In the genomic region with DNA sequence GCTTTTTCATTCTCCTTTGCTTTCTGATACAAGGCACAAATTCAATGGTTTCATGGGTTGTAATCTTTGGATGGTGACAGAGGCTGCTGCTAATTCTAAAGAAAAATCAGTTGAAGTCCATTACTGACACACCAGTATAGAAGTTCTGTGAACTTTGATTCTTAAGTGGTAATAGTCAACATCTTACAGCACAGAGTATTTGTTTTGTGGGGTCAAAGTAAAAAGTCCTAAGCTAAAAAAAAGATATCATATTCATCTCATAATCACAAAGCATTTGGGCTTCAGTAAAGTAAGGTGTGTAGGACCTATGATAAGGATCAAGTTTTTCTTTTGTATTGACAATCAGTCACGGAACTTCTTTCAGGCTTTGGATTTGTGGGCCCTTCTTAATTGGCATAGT, we compare ENCODE assay signal across 10 cellular contexts. TPM values are rescaled to one million over a fixed set of nuclear protein-coding genes. Genes with fewer than 3 reads are reported as not detected.
DNase-seq lines count a peak whose midpoint lies in the region; ATAC-seq, FAIRE-seq and TF ChIP-seq lines count a peak whose summit lies in the region.
"Had no signal": no experiment of that assay in that cellular context is flagged by ENCODE, and none has a peak within 500 bp of the region (broad histone marks: within the 10 kb centered on the region; RNA-seq: fewer than 3 reads in every experiment).

No MANE protein-coding gene starts in this region.

- CTCF ChIA-PET in activated CD8-positive, alpha-beta T cell treated with anti-CD3 and anti-CD28 coated beads for 36 hours (lab: Charles Lee), result interaction anchor here (1.4 to 2.6 kb wide), 3 partner anchors 10 to 266 kb away, joined by 4 to 11 read pairs (median 7); a partner anchor contains a TSS

- peak overlapping the region; percentile 94 for H3K27ac Mint-ChIP-seq in T-helper 2 cell treated with Interferon-gamma antibody and Interleukin-4, amounts not matched to agents 5 μg/mL and 100 μg/mL, for 36 hours
- H3K27ac Mint-ChIP-seq in activated CD8-positive, alpha-beta T cell treated with anti-CD3 and anti-CD28 coated beads for 36 hours, result peak overlapping the region; percentile 94
- peak overlapping the region; percentile 98 for H3K27ac Mint-ChIP-seq in stimulated activated naive CD8-positive, alpha-beta T cell treated with anti-CD3 and anti-CD28 coated beads, Interleukin-15, amount 100 ng/mL, for 72 hours

- H3K27me3 Mint-ChIP-seq in T-helper 2 cell treated with Interferon-gamma antibody and Interleukin-4, amounts not matched to agents 5 μg/mL and 100 μg/mL, for 36 hours (ENCODE audit: low read depth), result peaks cover 4% of the 10 kb centered on the region
- H3K27me3 Mint-ChIP-seq in activated CD8-positive, alpha-beta T cell treated with anti-CD3 and anti-CD28 coated beads for 36 hours, result no peaks in the 10 kb centered on the region
- no peaks in the 10 kb centered on the region for H3K27me3 Mint-ChIP-seq in stimulated activated naive CD8-positive, alpha-beta T cell treated with anti-CD3 and anti-CD28 coated beads, Interleukin-15, amount 100 ng/mL, for 72 hours

- H3K4me1 ChIP-seq in kidney (ENCODE audit: control insufficient read depth in 1 of 2, insufficient read depth in 1 of 2, low read depth in 1 of 2, low read length in 2 of 2), result peaks cover 5 to 13% of the 10 kb centered on the region in 2 donors

- no peak for ATAC-seq in activated CD8-positive, alpha-beta T cell treated with anti-CD3 and anti-CD28 coated beads for 36 hours
- no peak for ATAC-seq in stimulated activated naive CD8-positive, alpha-beta T cell treated with anti-CD3 and anti-CD28 coated beads, Interleukin-15, amount 100 ng/mL, for 72 hours
- ATAC-seq in HG02885 (IDR thresholded peaks at IDR 0.05; ENCODE audit: poor library complexity, unreplicated experiment), result no peak

- TF ChIP-seq CTCF in activated CD8-positive, alpha-beta T cell treated with anti-CD3 and anti-CD28 coated beads for 36 hours (IDR thresholded peaks at IDR 0.05), result no peak
- no peak for TF ChIP-seq CTCF in kidney (IDR thresholded peaks at IDR 0.05; ENCODE audit: borderline replicate concordance, extremely low read depth, insufficient read depth)

- H3K4me1 Mint-ChIP-seq in T-helper 2 cell treated with Interferon-gamma antibody and Interleukin-4, amounts not matched to agents 5 μg/mL and 100 μg/mL, for 36 hours (ENCODE audit: low read depth), result peaks cover 45% of the 10 kb centered on the region
- H3K4me1 Mint-ChIP-seq in activated CD8-positive, alpha-beta T cell treated with anti-CD3 and anti-CD28 coated beads for 36 hours (ENCODE audit: low read depth), result peaks cover 53% of the 10 kb centered on the region
- peaks cover 50% of the 10 kb centered on the region for H3K4me1 Mint-ChIP-seq in stimulated activated naive CD8-positive, alpha-beta T cell treated with anti-CD3 and anti-CD28 coated beads, Interleukin-15, amount 100 ng/mL, for 72 hours

- DNase-seq in T-helper 2 cell treated with Interferon-gamma antibody and Interleukin-4, amounts not matched to agents 5 μg/mL and 100 μg/mL, for 36 hours (ENCODE audit: low spot score), result no peak
- no peak for DNase-seq in T-helper 2 cell
- no peak for DNase-seq in activated CD8-positive, alpha-beta T cell treated with anti-CD3 and anti-CD28 coated beads for 36 hours
- DNase-seq in kidney, result no peak
- no peak for DNase-seq in stimulated activated naive CD8-positive, alpha-beta T cell treated with anti-CD3 and anti-CD28 coated beads, Interleukin-15, amount 100 ng/mL, for 72 hours
- no peak for DNase-seq in SIG-M5 (lab: John Stamatoyannopoulos, UW)
- no peak for DNase-seq in RKO (ENCODE audit: low spot score)
- DNase-seq: ACHN had no signal

- FAIRE-seq in kidney (lab: Jason Lieb, UNC), result no peak
- FAIRE-seq: HTR-8/SVneo had no signal

- H3K4me3 ChIP-seq in kidney (ENCODE audit: low read length in 2 of 2), result peak overlapping the region; percentile 89 to 96

- H3K9me3 ChIP-seq in kidney (ENCODE audit: control insufficient read depth in 1 of 2, low read length in 2 of 2), result no peaks in the 10 kb centered on the region

- intact Hi-C loops in activated CD8-positive, alpha-beta T cell treated with anti-CD3 and anti-CD28 coated beads for 36 hours (cut with micrococcal nuclease), result no loop called here
- intact Hi-C loops in kidney (cut with DNase I), result no loop called here

- no peak overlapping the region for H3K27ac ChIP-seq in kidney (ENCODE audit: low read depth in 2 of 2, low read length in 2 of 2)

- H3K36me3 ChIP-seq in kidney (ENCODE audit: control insufficient read depth in 1 of 2, insufficient read depth in 2 of 2, low read length in 2 of 2), result peaks cover 0 to 3% of the 10 kb centered on the region in 2 donors

- H3K9ac ChIP-seq in kidney (ENCODE audit: low read length in 2 of 2), result no peak overlapping the region

- H3K4me3 Mint-ChIP-seq in T-helper 2 cell treated with Interferon-gamma antibody and Interleukin-4, amounts not matched to agents 5 μg/mL and 100 μg/mL, for 36 hours, result peak overlapping the region; percentile 84
- H3K4me3 Mint-ChIP-seq in activated CD8-positive, alpha-beta T cell treated with anti-CD3 and anti-CD28 coated beads for 36 hours, result peak overlapping the region; percentile 78
- peak overlapping the region; percentile 84 to 93 for H3K4me3 Mint-ChIP-seq in stimulated activated naive CD8-positive, alpha-beta T cell treated with anti-CD3 and anti-CD28 coated beads, Interleukin-15, amount 100 ng/mL, for 72 hours

- POLR2A ChIA-PET in activated CD8-positive, alpha-beta T cell treated with anti-CD3 and anti-CD28 coated beads for 36 hours (lab: Charles Lee), result interaction anchor here (1.1 to 2.0 kb wide), 6 partner anchors 9 to 132 kb away, joined by 4 to 9 read pairs (median 4); a partner anchor contains a TSS

- peaks cover 26% of the 10 kb centered on the region for H3K36me3 Mint-ChIP-seq in T-helper 2 cell treated with Interferon-gamma antibody and Interleukin-4, amounts not matched to agents 5 μg/mL and 100 μg/mL, for 36 hours (ENCODE audit: low read depth)
- peaks cover 30% of the 10 kb centered on the region for H3K36me3 Mint-ChIP-seq in activated CD8-positive, alpha-beta T cell treated with anti-CD3 and anti-CD28 coated beads for 36 hours (ENCODE audit: low read depth)

- H3K9me3 Mint-ChIP-seq in T-helper 2 cell treated with Interferon-gamma antibody and Interleukin-4, amounts not matched to agents 5 μg/mL and 100 μg/mL, for 36 hours, result no peaks in the 10 kb centered on the region
- no peaks in the 10 kb centered on the region for H3K9me3 Mint-ChIP-seq in activated CD8-positive, alpha-beta T cell treated with anti-CD3 and anti-CD28 coated beads for 36 hours
- no peaks in the 10 kb centered on the region for H3K9me3 Mint-ChIP-seq in stimulated activated naive CD8-positive, alpha-beta T cell treated with anti-CD3 and anti-CD28 coated beads, Interleukin-15, amount 100 ng/mL, for 72 hours

RNA-seq across cellular contexts. Expression of a gene that starts 1.1 kb away (rescaled TPM):
- 10 to 100 TPM in 1 of 2 experiments, 1 to 10 TPM in 1; 8.5 to 10.3 TPM for total RNA-seq in activated CD8-positive, alpha-beta T cell treated with anti-CD3 and anti-CD28 coated beads for 36 hours
- 8.9 TPM for total RNA-seq in kidney
- polyA plus RNA-seq in kidney (ENCODE audit: insufficient read depth, low read depth, low replicate concordance), result 3.9 TPM

RNA-seq across cellular contexts. Expression of a gene that starts 1.2 kb away (rescaled TPM):
- 1 to 10 TPM; 1.2 to 1.6 TPM for total RNA-seq in activated CD8-positive, alpha-beta T cell treated with anti-CD3 and anti-CD28 coated beads for 36 hours
- 13.2 TPM for total RNA-seq in kidney
- polyA plus RNA-seq in kidney (ENCODE audit: insufficient read depth, low read depth, low replicate concordance), result 7.9 TPM
